24 cellular contexts compared by ENCODE assay signal in genomic region chr19:55028757-55029156, GRCh38. TPM values are rescaled to one million over a fixed set of nuclear protein-coding genes. Genes with fewer than 3 reads are reported as not detected.
DNase-seq lines count a peak whose midpoint lies in the region; ATAC-seq, FAIRE-seq and TF ChIP-seq lines count a peak whose summit lies in the region.
"Had no signal": no experiment of that assay in that cellular context is flagged by ENCODE, and none has a peak within 500 bp of the region (broad histone marks: within the 10 kb centered on the region; RNA-seq: fewer than 3 reads in every experiment).

No MANE protein-coding gene starts in this region.

- H3K18ac ChIP-seq in H1 (ENCODE audit: extremely low read depth, low read length): no peak overlapping the region

- no peaks in the 10 kb centered on the region for H3K4me1 Mint-ChIP-seq in activated CD4-positive, alpha-beta T cell treated with anti-CD3 and anti-CD28 coated beads, Interleukin-2, amount 10 ng/mL, durations not matched to agents 24 days and 14 days

- no peak overlapping the region for H3K14ac ChIP-seq in H1 (ENCODE audit: insufficient read length)

- H2BK120ac ChIP-seq in H1 (replicated peaks; ENCODE audit: low read depth, low read length): no peak overlapping the region

- H3K4me2 ChIP-seq in SU-DHL-6 (ENCODE audit: low read depth, low read length, poor library complexity, severe bottlenecking) (no peak overlapping the region), H1 (ENCODE audit: insufficient read depth in 1 of 2, low read depth in 2 of 2, low read length in 2 of 2) (no peak overlapping the region)

- H3K9me3 ChIP-seq in A673 (ENCODE audit: low read depth, low read length, poor library complexity, severe bottlenecking) (no peaks in the 10 kb centered on the region), SU-DHL-6 (ENCODE audit: insufficient read depth, low read length) (peaks cover 8% of the 10 kb centered on the region; the same call in 1 of the 2 replicates), H1 (ENCODE audit: insufficient read depth in 2 of 2, low read depth in 1 of 2, low read length in 1 of 2) (no peaks in the 10 kb centered on the region; a peak in 1 of 4 replicates), right cardiac atrium (ENCODE audit: control insufficient read depth, low read length) (no peaks in the 10 kb centered on the region), suprapubic skin (no peaks in the 10 kb centered on the region), left ventricle myocardium inferior (replicated peaks) (no peaks in the 10 kb centered on the region)

- H3K9ac ChIP-seq in SU-DHL-6 (ENCODE audit: low read length): no peak overlapping the region
- no peak overlapping the region for H3K9ac ChIP-seq in H1 (replicated peaks in 1 of 4; ENCODE audit: extremely low read depth in 1 of 4, low read depth in 3 of 4, low read length in 3 of 4)

- H3K27me3 ChIP-seq in A673 (replicated peaks; ENCODE audit: insufficient read depth, low read depth, low read length, poor library complexity): no peaks in the 10 kb centered on the region
- H3K27me3 ChIP-seq in HL-60 (ENCODE audit: insufficient read depth, poor library complexity, severe bottlenecking): no peaks in the 10 kb centered on the region
- no peaks in the 10 kb centered on the region for H3K27me3 ChIP-seq in SU-DHL-6 (ENCODE audit: low read length)
- H3K27me3 ChIP-seq in H1 (replicated peaks in 1 of 4; ENCODE audit: control insufficient read depth in 3 of 4, extremely low read depth in 1 of 4, insufficient read depth in 3 of 4, low read length in 3 of 4): no peaks in the 10 kb centered on the region
- H3K27me3 ChIP-seq in right cardiac atrium (ENCODE audit: control insufficient read depth, insufficient read depth): no peaks in the 10 kb centered on the region
- no peaks in the 10 kb centered on the region for H3K27me3 ChIP-seq in suprapubic skin
- H3K27me3 ChIP-seq in left ventricle myocardium inferior (ENCODE audit: low read depth): no peaks in the 10 kb centered on the region

- no peaks in the 10 kb centered on the region for H3K23me2 ChIP-seq in H1 (ENCODE audit: low read depth, low read length)

- FAIRE-seq in H1 (lab: Jason Lieb, UNC): no peak
- FAIRE-seq: GM12892 had no signal

- TF ChIP-seq EP300 in H1 (IDR thresholded peaks at IDR 0.05; ENCODE audit: borderline replicate concordance in 1 of 2, low read depth in 2 of 2, low read length in 2 of 2): no peak
- TF ChIP-seq EP300 in suprapubic skin (IDR thresholded peaks at IDR 0.05): no peak

- H3K27ac Mint-ChIP-seq in activated CD4-positive, alpha-beta T cell treated with anti-CD3 and anti-CD28 coated beads, Interleukin-2, amount 10 ng/mL, durations not matched to agents 24 days and 14 days: no peak overlapping the region

- TF ChIP-seq POLR2A in H1 (IDR thresholded peaks at IDR 0.05; ENCODE audit: control extremely low read depth in 1 of 2, low read depth in 2 of 2, low read length in 2 of 2): no peak
- no peak for TF ChIP-seq POLR2A in suprapubic skin (IDR thresholded peaks at IDR 0.05)

- H3K36me3 ChIP-seq in A673 (ENCODE audit: insufficient read depth, low read length, poor library complexity, severe bottlenecking): no peaks in the 10 kb centered on the region
- 0 out of 2 replicates have a peak, but pooled peaks cover 3% of the 10 kb centered on the region for H3K36me3 ChIP-seq in SU-DHL-6 (ENCODE audit: low read length)
- H3K36me3 ChIP-seq in H1 (ENCODE audit: control insufficient read depth in 2 of 4, insufficient read depth in 4 of 4, low read length in 3 of 4): no peaks in the 10 kb centered on the region
- H3K36me3 ChIP-seq in suprapubic skin: no peaks in the 10 kb centered on the region
- no peaks in the 10 kb centered on the region for H3K36me3 ChIP-seq in left ventricle myocardium inferior

- H3K79me1 ChIP-seq in H1 (ENCODE audit: low read depth, low read length): peaks cover 6% of the 10 kb centered on the region; the same call in 1 of the 2 replicates

- H2AK5ac ChIP-seq in H1 (ENCODE audit: low read depth, low read length): no peak overlapping the region

- H3K4me3 ChIP-seq in A673 (ENCODE audit: low read depth, low read length, poor library complexity, severe bottlenecking): no peak overlapping the region
- H3K4me3 ChIP-seq in HL-60 (replicated peaks; ENCODE audit: insufficient read depth, low read length): no peak overlapping the region
- no peak overlapping the region for H3K4me3 ChIP-seq in SU-DHL-6 (ENCODE audit: insufficient read depth, low read length, poor library complexity, severe bottlenecking)
- no peak overlapping the region for H3K4me3 ChIP-seq in H1 (ENCODE audit: extremely low read depth in 1 of 4, insufficient read depth in 2 of 4, low read depth in 3 of 4, low read length in 4 of 4)
- no peak overlapping the region for H3K4me3 ChIP-seq in right cardiac atrium (ENCODE audit: low read length)
- no peak overlapping the region for H3K4me3 ChIP-seq in suprapubic skin
- no peak overlapping the region for H3K4me3 ChIP-seq in left ventricle myocardium inferior

- intact Hi-C loops in A673 (cut with micrococcal nuclease; ENCODE audit: unreplicated experiment) (no loop called here), right cardiac atrium (cut with DNase I) (no loop called here), left ventricle myocardium inferior (cut with micrococcal nuclease) (no loop called here)
- intact Hi-C loops in activated CD4-positive, alpha-beta T cell treated with anti-CD3 and anti-CD28 coated beads, Interleukin-2, amount 10 ng/mL, durations not matched to agents 24 days and 14 days (cut with micrococcal nuclease): no loop called here

- H4K91ac ChIP-seq in H1 (replicated peaks; ENCODE audit: insufficient read length, low read length): no peak overlapping the region

- no peak for TF ChIP-seq RAD21 in H1 (IDR thresholded peaks at IDR 0.05 in 1 of 2, conservative IDR thresholded peaks at IDR 0.05 in 1 of 2; ENCODE audit: low read depth in 2 of 2, low read length in 2 of 2)

- POLR2A ChIA-PET in A673 (lab: Charles Lee; ENCODE audit: low non-redundant PET): no interaction called here
- POLR2A ChIA-PET in H1 (lab: Charles Lee; ENCODE audit: partially characterized antibody): interaction anchor here (1.0 to 2.1 kb wide), 8 partner anchors 8 to 57 kb away, joined by 3 to 6 read pairs (median 4); partner anchors contain the start of gene RDH13

- no peak for ATAC-seq in right cardiac atrium

- H2BK5ac ChIP-seq in H1 (ENCODE audit: low read depth, low read length): no peak overlapping the region

- 0 out of 2 replicates have a peak overlapping the region, but pooled peaks have one; percentile 14 for H2BK15ac ChIP-seq in H1 (ENCODE audit: low read length)

- peaks cover 16% of the 10 kb centered on the region for H3K36me3 Mint-ChIP-seq in activated CD4-positive, alpha-beta T cell treated with anti-CD3 and anti-CD28 coated beads, Interleukin-2, amount 10 ng/mL, durations not matched to agents 24 days and 14 days (ENCODE audit: low read depth)

- 87% methylated on average over 7 of the region's 7 CpGs; no CpG with 5 or more reads in 1 of the 2 experiments for WGBS in H1 (ENCODE audit: extremely low coverage in 1 of 2, insufficient coverage in 1 of 2, insufficient read length in 1 of 2, insufficient replicate concordance in 2 of 2, low coverage in 1 of 2, low lambda C conversion rate in 2 of 2, missing lambda C conversion rate in 1 of 2), 2 experiments
- WGBS in right cardiac atrium: 90% methylated on average over 7 of the region's 7 CpGs
- 93% methylated on average over 7 of the region's 7 CpGs for WGBS in suprapubic skin

- no peaks in the 10 kb centered on the region for H3K9me2 ChIP-seq in SU-DHL-6 (replicated peaks; ENCODE audit: insufficient read depth, low read length)

- no peak for DNase-seq in A673 (ENCODE audit: low spot score)
- DNase-seq in HL-60 (ENCODE audit: low read depth in 1 of 2, low spot score in 1 of 2): no peak
- DNase-seq in H1 (ENCODE audit: low read depth in 1 of 2, low spot score in 2 of 2): no peak
- no peak for DNase-seq in right cardiac atrium
- no peak for DNase-seq in suprapubic skin (ENCODE audit: low spot score in 2 of 2)
- DNase-seq in activated CD4-positive, alpha-beta T cell treated with anti-CD3 and anti-CD28 coated beads, Interleukin-2, amount 10 ng/mL, durations not matched to agents 24 days and 14 days: no peak
- no peak for DNase-seq in left ventricle myocardium inferior
- DNase-seq: C1 segment of cervical spinal cord; CD8-positive, alpha-beta memory T cell; DND-41; GOT3; HCEC 1CT; Karpas-422; NCI-H1694; NCI-H2029 treated with DMSO at 0.1 percent for 48 hours; NCI-H69; SHP77 treated with DMSO at 0.1 percent for 48 hours; SW 1271 had no signal

- peaks cover 5% of the 10 kb centered on the region for H3K4me1 ChIP-seq in A673 (ENCODE audit: insufficient read depth, low read length, poor library complexity, severe bottlenecking)
- H3K4me1 ChIP-seq in H1 (replicated peaks in 1 of 4; ENCODE audit: control insufficient read depth in 3 of 4, insufficient read depth in 4 of 4, low read length in 3 of 4): no peaks in the 10 kb centered on the region
- H3K4me1 ChIP-seq in right cardiac atrium (ENCODE audit: control insufficient read depth, insufficient read depth, low read length): no peaks in the 10 kb centered on the region
- no peaks in the 10 kb centered on the region for H3K4me1 ChIP-seq in suprapubic skin
- no peaks in the 10 kb centered on the region for H3K4me1 ChIP-seq in left ventricle myocardium inferior

- no peak overlapping the region for H4K5ac ChIP-seq in H1 (ENCODE audit: insufficient read length, low read depth, low read length)

- no peaks in the 10 kb centered on the region for H3K27me3 Mint-ChIP-seq in activated CD4-positive, alpha-beta T cell treated with anti-CD3 and anti-CD28 coated beads, Interleukin-2, amount 10 ng/mL, durations not matched to agents 24 days and 14 days
- H3K27me3 Mint-ChIP-seq: CD8-positive, alpha-beta memory T cell; IgD-negative memory B cell had no signal

- H4K8ac ChIP-seq in H1 (ENCODE audit: extremely low read depth, insufficient read depth, low read length): no peak overlapping the region

- no TSS peak for BruUV-seq in A673 (replicated peaks; lab: Mats Ljungman, UMichigan)

- peaks cover 29% of the 10 kb centered on the region for H3F3A ChIP-seq in SU-DHL-6 (ENCODE audit: insufficient read depth)

- no peak overlapping the region for H2BK20ac ChIP-seq in H1 (ENCODE audit: low read length)

- TF ChIP-seq CTCF in A673 (conservative IDR thresholded peaks at IDR 0.05; ENCODE audit: low read depth, low read length) (no peak), HL-60 (IDR thresholded peaks at IDR 0.05; ENCODE audit: insufficient read depth, low read length) (no peak), SU-DHL-6 (IDR thresholded peaks at IDR 0.05; ENCODE audit: insufficient read depth, low read length, poor library complexity, severe bottlenecking) (no peak), H1 (IDR thresholded peaks at IDR 0.05; ENCODE audit: control extremely low read depth in 1 of 3, insufficient read depth in 1 of 3, low read depth in 1 of 3, low read length in 3 of 3) (no peak), suprapubic skin (IDR thresholded peaks at IDR 0.05) (no peak), left ventricle myocardium inferior (IDR thresholded peaks at IDR 0.05; ENCODE audit: borderline replicate concordance) (no peak)

- H3K56ac ChIP-seq in H1 (replicated peaks; ENCODE audit: insufficient read length, low read depth, low read length): no peak overlapping the region

- CTCF ChIA-PET in A673 (lab: Charles Lee): interaction anchor here (0.5 kb wide), 1 partner anchor 347 kb away, joined by 3 read pairs; no protein-coding TSS in a partner anchor
- CTCF ChIA-PET in H1 (lab: Charles Lee; ENCODE audit: partially characterized antibody): interaction anchor here (0.6 to 1.4 kb wide), 3 partner anchors 9 to 551 kb away, joined by 3 read pairs; partner anchors contain the start of gene GP6

- H3K79me2 ChIP-seq in SU-DHL-6 (ENCODE audit: insufficient read depth, low read length) (peaks cover 54% of the 10 kb centered on the region), H1 (ENCODE audit: control insufficient read depth in 1 of 2, insufficient read depth in 2 of 2, low read length in 2 of 2) (peaks cover 0 to 29% of the 10 kb centered on the region in 2 experiments; a peak in 1 of 4 replicates)

- H2AFZ ChIP-seq in SU-DHL-6 (ENCODE audit: low read depth, low read length, severe bottlenecking): no peak overlapping the region
- no peak overlapping the region for H2AFZ ChIP-seq in H1 (ENCODE audit: low read length)

- no peaks in the 10 kb centered on the region for H4K20me1 ChIP-seq in SU-DHL-6 (ENCODE audit: low read depth, low read length)
- peaks cover 0 to 4% of the 10 kb centered on the region in 2 experiments for H4K20me1 ChIP-seq in H1 (replicated peaks in 1 of 2; ENCODE audit: control insufficient read depth in 1 of 2, insufficient read depth in 2 of 2, low read length in 2 of 2)

- H3K4me3 Mint-ChIP-seq in activated CD4-positive, alpha-beta T cell treated with anti-CD3 and anti-CD28 coated beads, Interleukin-2, amount 10 ng/mL, durations not matched to agents 24 days and 14 days: no peak overlapping the region
- H3K4me3 Mint-ChIP-seq: CD8-positive, alpha-beta memory T cell had no signal

- no peak overlapping the region for H2BK12ac ChIP-seq in H1 (ENCODE audit: low read depth, low read length)

- H3K23ac ChIP-seq in H1 (ENCODE audit: insufficient read length): no peak overlapping the region

- H3K4ac ChIP-seq in H1 (replicated peaks; ENCODE audit: insufficient read length, low read depth, low read length): no peak overlapping the region

- peaks cover 16% of the 10 kb centered on the region for H3K9me3 Mint-ChIP-seq in activated CD4-positive, alpha-beta T cell treated with anti-CD3 and anti-CD28 coated beads, Interleukin-2, amount 10 ng/mL, durations not matched to agents 24 days and 14 days

- H3K27ac ChIP-seq in A673 (ENCODE audit: low read depth, low read length, poor library complexity, severe bottlenecking) (peak overlapping the region; percentile 30), HL-60 (replicated peaks) (peak overlapping the region; percentile 73), SU-DHL-6 (ENCODE audit: low read depth, low read length) (peak overlapping the region; percentile 68; the same call in 1 of the 2 replicates), H1 (ENCODE audit: low read depth, low read length) (no peak overlapping the region), right cardiac atrium (ENCODE audit: low read length) (no peak overlapping the region), suprapubic skin (no peak overlapping the region), left ventricle myocardium inferior (replicated peaks) (no peak overlapping the region)
- H3K27ac ChIP-seq: RWPE1 had no signal

RNA-seq across cellular contexts. Expression of gene GP6, which starts 9.3 kb away (rescaled TPM):
- total RNA-seq in A673 (2021) (0.22 TPM in 1 of 2 replicates, not detected in the other), right cardiac atrium (under 1 TPM; 0.26 to 0.71 (median 0.44) TPM), suprapubic skin (1 to 10 TPM in 2 of 4 donors, under 1 TPM in 1, not detected in 1; 0.42 to 2.6 (median 1.7) TPM), left ventricle myocardium inferior (0.30 TPM)
- total RNA-seq in H1 (2021; fragmentation: NEBNext Ultra II Directional; extraction: Animal tissue kit (Norgen Biotek cat#: 25700)): 0.26 TPM in 1 of 2 replicates, not detected in the other
- polyA plus RNA-seq in H1 (2011; rRNA removed) (0.18 and 0.42 TPM in 2 replicates), right cardiac atrium (0.27 TPM)
- polyA plus RNA-seq in H1 (2011; cell fraction: cytosol; rRNA removed): 0.31 TPM
- 0.98 TPM for polyA plus RNA-seq in H1 (2011; cell fraction: nucleus; rRNA removed)
- polyA plus RNA-seq in H1 (2012, experiment 1 of 2): 0.50 to 1.2 TPM (median 0.53 TPM) in 4 replicates
- polyA plus RNA-seq in H1 (2012, experiment 2 of 2): not detected
- polyA plus RNA-seq in H1 (2013, experiment 1 of 2): 0.18 TPM
- polyA plus RNA-seq in H1 (2013, experiment 2 of 2): 0.11 TPM
- 0.22 and 0.66 TPM in 2 replicates for polyA minus RNA-seq in H1 (2011; rRNA and poly(A)+ RNA removed)
- not detected for polyA minus RNA-seq in H1 (2011; cell fraction: cytosol; rRNA and poly(A)+ RNA removed)
- polyA minus RNA-seq in H1 (2011; cell fraction: nucleus; rRNA and poly(A)+ RNA removed): 0.40 TPM
- total RNA-seq in activated CD4-positive, alpha-beta T cell treated with anti-CD3 and anti-CD28 coated beads, Interleukin-2, amount 10 ng/mL, durations not matched to agents 24 days and 14 days: 0.17 and 0.42 TPM in 2 replicates
- total RNA-seq: CD8-positive, alpha-beta memory T cell; M059J had no signal
- polyA plus RNA-seq: AG04450 had no signal

RNA-seq across cellular contexts. Expression of gene RDH13, which starts 34.2 kb away (rescaled TPM):
- total RNA-seq in A673 (2021): 19.0 and 24.4 TPM in 2 replicates
- total RNA-seq in H1 (2021; fragmentation: NEBNext Ultra II Directional; extraction: Animal tissue kit (Norgen Biotek cat#: 25700)): 29.4 and 31.5 TPM in 2 replicates
- 15.9 and 20.5 TPM in 2 replicates for polyA plus RNA-seq in H1 (2011; rRNA removed)
- 17.2 TPM for polyA plus RNA-seq in H1 (2011; cell fraction: cytosol; rRNA removed)
- polyA plus RNA-seq in H1 (2011; cell fraction: nucleus; rRNA removed): 41.2 TPM
- polyA plus RNA-seq in H1 (2012, experiment 1 of 2): 20.1 to 26.0 TPM (median 24.4 TPM) in 4 replicates
- polyA plus RNA-seq in H1 (2012, experiment 2 of 2): 16.8 TPM
- 15.7 TPM for polyA plus RNA-seq in H1 (2013, experiment 1 of 2)
- 14.9 TPM for polyA plus RNA-seq in H1 (2013, experiment 2 of 2)
- 22.0 and 25.7 TPM in 2 replicates for polyA minus RNA-seq in H1 (2011; rRNA and poly(A)+ RNA removed)
- 18.3 TPM for polyA minus RNA-seq in H1 (2011; cell fraction: cytosol; rRNA and poly(A)+ RNA removed)
- polyA minus RNA-seq in H1 (2011; cell fraction: nucleus; rRNA and poly(A)+ RNA removed): 27.8 TPM
- 10 to 100 TPM; 25.5 to 42.6 (median 31.9) TPM for total RNA-seq in right cardiac atrium
- 30.1 TPM for polyA plus RNA-seq in right cardiac atrium
- total RNA-seq in suprapubic skin: 100 to 1,000 TPM in 2 of 4 donors, 10 to 100 TPM in 2; 70.6 to 225 (median 108) TPM
- 21.7 and 23.2 TPM in 2 replicates for total RNA-seq in activated CD4-positive, alpha-beta T cell treated with anti-CD3 and anti-CD28 coated beads, Interleukin-2, amount 10 ng/mL, durations not matched to agents 24 days and 14 days
- total RNA-seq in left ventricle myocardium inferior: 53.8 TPM

RNA-seq across cellular contexts. Expression of gene EPS8L1, which starts 46.9 kb away (rescaled TPM):
- 7.7 and 10.2 TPM in 2 replicates for total RNA-seq in A673 (2021)
- 30.2 and 37.0 TPM in 2 replicates for total RNA-seq in H1 (2021; fragmentation: NEBNext Ultra II Directional; extraction: Animal tissue kit (Norgen Biotek cat#: 25700))
- 19.8 and 33.6 TPM in 2 replicates for polyA plus RNA-seq in H1 (2011; rRNA removed)
- 40.0 TPM for polyA plus RNA-seq in H1 (2011; cell fraction: cytosol; rRNA removed)
- 100 TPM for polyA plus RNA-seq in H1 (2011; cell fraction: nucleus; rRNA removed)
- polyA plus RNA-seq in H1 (2012, experiment 1 of 2): 33.6 to 63.1 TPM (median 56.4 TPM) in 4 replicates
- 37.3 TPM for polyA plus RNA-seq in H1 (2012, experiment 2 of 2)
- 21.4 TPM for polyA plus RNA-seq in H1 (2013, experiment 1 of 2)
- 19.2 TPM for polyA plus RNA-seq in H1 (2013, experiment 2 of 2)
- polyA minus RNA-seq in H1 (2011; rRNA and poly(A)+ RNA removed): 21.6 and 24.3 TPM in 2 replicates
- 31.6 TPM for polyA minus RNA-seq in H1 (2011; cell fraction: cytosol; rRNA and poly(A)+ RNA removed)
- 27.3 TPM for polyA minus RNA-seq in H1 (2011; cell fraction: nucleus; rRNA and poly(A)+ RNA removed)
- total RNA-seq in right cardiac atrium: 1 to 10 TPM in 3 of 4 donors, under 1 TPM in 1; 0.78 to 1.7 (median 1.1) TPM
- polyA plus RNA-seq in right cardiac atrium: 2.2 TPM
- 100 to 1,000 TPM; 243 to 384 (median 304) TPM for total RNA-seq in suprapubic skin
- 3.7 and 3.9 TPM in 2 replicates for total RNA-seq in activated CD4-positive, alpha-beta T cell treated with anti-CD3 and anti-CD28 coated beads, Interleukin-2, amount 10 ng/mL, durations not matched to agents 24 days and 14 days
- total RNA-seq in left ventricle myocardium inferior: 0.88 TPM

Comparison
In these comparisons a context has a peak if more than half of its experiments do, and no peak if none do; other contexts are left out.
1. H3K27ac ChIP-seq: peak in A673 (single experiment), HL-60 (single experiment) and SU-DHL-6 (single experiment); none in H1 (single experiment), right cardiac atrium (single experiment), suprapubic skin (single experiment) and left ventricle myocardium inferior (single experiment).